Comparison of ENCODE assay signal across 8 cellular contexts in the genomic region with DNA sequence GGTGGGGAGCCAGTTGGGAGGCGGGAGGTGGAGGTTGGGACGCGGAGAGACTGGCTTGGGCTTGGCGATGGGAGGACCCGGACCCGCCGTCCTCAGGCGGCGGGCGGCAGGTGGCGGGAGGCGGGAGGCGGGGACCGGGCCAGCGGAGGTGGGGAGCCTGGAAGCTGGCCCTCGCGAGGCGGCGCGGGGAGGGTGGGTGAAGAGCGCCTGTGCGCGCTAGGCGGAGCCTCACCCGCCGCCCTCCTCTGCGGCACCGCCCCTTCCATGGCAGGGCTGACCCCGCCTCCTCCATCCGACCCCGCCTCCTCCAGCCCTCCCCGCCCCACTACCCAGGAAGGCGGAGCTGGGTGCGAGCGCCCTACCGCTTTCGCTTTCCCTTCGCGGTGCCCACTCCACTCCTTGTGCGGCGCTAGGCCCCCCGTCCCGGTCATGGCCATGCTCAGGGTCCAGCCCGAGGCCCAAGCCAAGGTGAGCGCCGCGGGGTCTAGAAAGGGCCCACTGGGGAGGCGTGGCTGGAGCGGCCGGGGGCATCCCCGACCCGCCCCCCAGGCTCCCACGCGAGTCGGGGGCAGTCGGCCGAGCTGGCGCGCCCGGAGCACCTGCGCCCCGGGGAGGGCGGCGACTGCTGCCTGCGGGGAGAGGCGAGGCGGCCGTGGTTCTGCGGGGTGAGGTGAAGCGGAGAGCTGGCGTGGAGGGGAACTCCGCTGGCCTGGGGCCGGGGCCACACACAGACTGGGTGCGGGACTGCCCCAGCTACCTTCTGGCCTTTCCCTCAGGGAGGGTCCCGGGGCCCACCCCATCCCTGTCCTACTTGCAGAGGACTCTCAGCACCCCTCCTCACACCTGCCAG. TPM values are rescaled to one million over a fixed set of nuclear protein-coding genes. Genes with fewer than 3 reads are reported as not detected.
A peak's percentile ranks its signal among the peaks of the same experiment; 100 is the strongest.
DNase-seq lines count a peak whose midpoint lies in the region; ATAC-seq lines count a peak whose summit lies in the region.

Gene PSME1 (plus strand): TSS at position 361 of the 850 bp plus-strand sequence. CDS start 69 bp downstream, at position 430.

- DNase-seq in NCI-H187 (lab: John Stamatoyannopoulos, UW) (peak; percentile 91 to 95), anterior cingulate cortex (lab: John Stamatoyannopoulos, UW) (peak; percentile 32 to 96 (median 88)), right cardiac atrium (peak; percentile 94 to 98 (median 98)), renal cortical epithelial cell (ENCODE audit: low read depth) (peak; percentile 58), aorta (peak; percentile 96 to 98)

- H3K4me3 ChIP-seq in right cardiac atrium (ENCODE audit: low read length) (peak within 1 kb of the TSS; percentile 67), aorta (ENCODE audit: low read length in 2 of 2) (peak within 1 kb of the TSS; percentile 71 to 92)

- H3K36me3 ChIP-seq in aorta (ENCODE audit: control insufficient read depth in 1 of 2, insufficient read depth in 2 of 2, low read length in 1 of 2) = no peaks in the 10 kb centered on the region

- H3K4me1 ChIP-seq in right cardiac atrium (ENCODE audit: control insufficient read depth, insufficient read depth, low read length) = peaks cover 2% of the 10 kb centered on the region
- no peaks in the 10 kb centered on the region for H3K4me1 ChIP-seq in aorta (ENCODE audit: control insufficient read depth in 1 of 2, insufficient read depth in 2 of 2, low read length in 2 of 2)

- ATAC-seq in GM18498 (IDR thresholded peaks at IDR 0.05; ENCODE audit: unreplicated experiment) (peak; percentile 90), HG02885 (IDR thresholded peaks at IDR 0.05; ENCODE audit: poor library complexity, unreplicated experiment) (peak; percentile 89), right cardiac atrium (peak; percentile 95 to 97), aorta (ENCODE audit: low FRiP score) (peak; percentile 99)

- no peaks in the 10 kb centered on the region for H3K9me3 ChIP-seq in right cardiac atrium (ENCODE audit: control insufficient read depth, low read length)
- H3K9me3 ChIP-seq in aorta (ENCODE audit: control insufficient read depth, low read length) = no peaks in the 10 kb centered on the region

- peak within 1 kb of the TSS; percentile 65 for H3K27ac ChIP-seq in right cardiac atrium (ENCODE audit: low read length)
- peak within 1 kb of the TSS in 1 of 2 donors; percentile 26 for H3K27ac ChIP-seq in aorta (ENCODE audit: low read depth in 1 of 2, low read length in 2 of 2)

- intact Hi-C loops in T-helper 2 cell treated with Interferon-gamma antibody and Interleukin-4, amounts not matched to agents 100 ng/mL and 5 ng/mL, for 36 hours (cut with micrococcal nuclease) = loop anchor here (1.0 kb wide), 3 partner anchors 11 to 25 kb away; partner anchors contain the start of genes DCAF11, IRF9, NRL and RNF31
- intact Hi-C loops in right cardiac atrium (cut with DNase I) (no loop called here), aorta (cut with DNase I) (no loop called here)

- H3K27me3 ChIP-seq in right cardiac atrium (ENCODE audit: control insufficient read depth, insufficient read depth) (no peaks in the 10 kb centered on the region), aorta (ENCODE audit: control insufficient read depth in 1 of 2, insufficient read depth in 2 of 2, low read length in 1 of 2) (no peaks in the 10 kb centered on the region)

- under 1% methylated on average over 74 of the region's 75 CpGs for WGBS in right cardiac atrium
- WGBS in aorta, 2 donors = 0 to 1% methylated on average over 39 to 75 of the region's 75 CpGs

RNA-seq across cellular contexts. Expression of gene PSME1, which starts in this region (rescaled TPM):
- 517 and 520 TPM in 2 replicates for total RNA-seq in T-helper 2 cell treated with Interferon-gamma antibody and Interleukin-4, amounts not matched to agents 100 ng/mL and 5 ng/mL, for 36 hours
- total RNA-seq in right cardiac atrium = 100 to 1,000 TPM in 3 of 4 donors, 10 to 100 TPM in 1; 99.8 to 112 (median 103) TPM
- polyA plus RNA-seq in right cardiac atrium = 141 TPM
- 209 and 265 TPM in 2 replicates for total RNA-seq in renal cortical epithelial cell
- 100 to 1,000 TPM; 112 to 125 TPM for total RNA-seq in aorta
- 100 to 1,000 TPM; 206 to 210 TPM for polyA plus RNA-seq in aorta
